In the genomic region with DNA sequence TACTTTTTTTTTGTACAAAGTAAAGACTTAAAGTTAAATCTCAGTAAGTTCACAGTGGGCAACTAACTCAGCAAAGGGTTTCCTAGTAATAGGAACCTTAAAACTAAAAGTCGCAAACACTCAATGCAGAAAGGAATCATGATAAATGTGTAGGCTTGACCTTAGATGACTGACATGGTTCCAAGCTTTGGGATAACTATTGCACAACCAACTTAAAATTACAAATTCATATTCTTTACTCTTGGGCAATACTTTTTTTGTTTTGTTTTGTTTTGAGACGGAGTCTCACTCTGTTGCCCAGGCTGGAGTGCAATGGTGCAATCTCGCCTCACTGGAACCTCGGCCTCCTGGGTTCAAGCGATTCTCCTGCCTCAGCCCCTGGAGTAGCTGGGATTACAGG, we compare ENCODE assay signal across 19 cellular contexts. TPM values are rescaled to one million over a fixed set of nuclear protein-coding genes. Genes with fewer than 3 reads are reported as not detected.
DNase-seq lines count a peak whose midpoint lies in the region; ATAC-seq and TF ChIP-seq lines count a peak whose summit lies in the region.
"Had no signal": no experiment of that assay in that cellular context is flagged by ENCODE, and none has a peak within 500 bp of the region (broad histone marks: within the 10 kb centered on the region; RNA-seq: fewer than 3 reads in every experiment).

No MANE protein-coding gene starts in this region.

- H3K18ac ChIP-seq in IMR-90 (ENCODE audit: low read depth, low read length), result no peak overlapping the region

- H3K4me2 ChIP-seq in IMR-90 (ENCODE audit: low read depth, low read length), result no peak overlapping the region

- no peak overlapping the region for H3K27ac ChIP-seq in IMR-90 (ENCODE audit: insufficient read depth, low read length)
- no peak overlapping the region for H3K27ac ChIP-seq in CD8-positive, alpha-beta T cell (ENCODE audit: low read depth, low read length)
- H3K27ac ChIP-seq: C4-2B, Peyer's patch, SJCRH30 had no signal

- no peak overlapping the region for H3K27ac Mint-ChIP-seq in CD8-positive, alpha-beta T cell

- CTCF ChIA-PET in IMR-90 (lab: Yijun Ruan, JAX), result no interaction called here
- CTCF ChIA-PET in CD8-positive, alpha-beta T cell (lab: Charles Lee), result no interaction called here

- H3K4ac ChIP-seq in IMR-90 (ENCODE audit: low read depth, low read length), result no peak overlapping the region

- H3K56ac ChIP-seq in IMR-90 (ENCODE audit: extremely low read depth, insufficient read depth, low read length), result no peak overlapping the region

- no peak overlapping the region for H4K8ac ChIP-seq in IMR-90 (ENCODE audit: low read depth in 2 of 2, low read length in 2 of 2)

- no peak overlapping the region for H4K5ac ChIP-seq in IMR-90 (ENCODE audit: low read depth, low read length)

- no peak for TF ChIP-seq POLR2A in IMR-90 (IDR thresholded peaks at IDR 0.05; ENCODE audit: low read depth, low read length)

- H3K4me3 Mint-ChIP-seq in CD8-positive, alpha-beta T cell, result no peak overlapping the region

- no peaks in the 10 kb centered on the region for H3K27me3 Mint-ChIP-seq in CD8-positive, alpha-beta T cell (ENCODE audit: low read depth)

- dilution Hi-C loops in IMR-90 (cut with HindIII; ENCODE audit: low sequenced_read_pairs, unreplicated experiment), result no loop called here

- no peak overlapping the region for H2BK120ac ChIP-seq in IMR-90 (ENCODE audit: low read depth, low read length)

- no peak overlapping the region for H3K9ac ChIP-seq in IMR-90 (ENCODE audit: low read depth, low read length)
- no peak overlapping the region for H3K9ac ChIP-seq in adipocyte (ENCODE audit: low read length)

- peaks cover 11 to 15% of the 10 kb centered on the region in 2 experiments for H3K79me1 ChIP-seq in IMR-90 (ENCODE audit: low read depth in 1 of 2, low read length in 2 of 2)

- POLR2A ChIA-PET in IMR-90 (lab: Charles Lee; ENCODE audit: unreplicated experiment), result no interaction called here
- POLR2A ChIA-PET in CD8-positive, alpha-beta T cell (lab: Charles Lee), result no interaction called here

- no peak overlapping the region for H2BK5ac ChIP-seq in IMR-90 (ENCODE audit: low read depth, low read length, poor library complexity, severe bottlenecking)

- ATAC-seq in IMR-90 (ENCODE audit: low read depth) (no peak), sciatic nerve (peak; percentile 49)
- no peak for ATAC-seq in CD8-positive, alpha-beta T cell

- H2AFZ ChIP-seq in IMR-90 (replicated peaks; ENCODE audit: low read length, poor library complexity), result no peak overlapping the region

- H3K4me1 Mint-ChIP-seq in CD8-positive, alpha-beta T cell (ENCODE audit: low read depth), result peaks cover 20% of the 10 kb centered on the region

- no peak overlapping the region for H2BK20ac ChIP-seq in IMR-90 (ENCODE audit: low read depth, low read length)

- no peak overlapping the region for H3K23ac ChIP-seq in IMR-90 (ENCODE audit: low read depth, low read length)

- H3K14ac ChIP-seq in IMR-90 (replicated peaks; ENCODE audit: low read depth, low read length), result no peak overlapping the region

- H3K9me1 ChIP-seq in IMR-90 (ENCODE audit: insufficient read depth, low read length), result no peaks in the 10 kb centered on the region

- no peak overlapping the region for H2BK15ac ChIP-seq in IMR-90 (ENCODE audit: low read depth, low read length)

- no peak overlapping the region for H2AK5ac ChIP-seq in IMR-90 (ENCODE audit: low read depth, low read length)

- TF ChIP-seq CTCF in IMR-90 (conservative IDR thresholded peaks at IDR 0.05; ENCODE audit: low read depth, low read length) (no peak), fibroblast of mammary gland (conservative IDR thresholded peaks at IDR 0.05; ENCODE audit: control insufficient read depth, insufficient read depth, low read depth, low read length) (no peak), GM20000 (IDR thresholded peaks at IDR 0.05; ENCODE audit: extremely low read depth, missing control alignments) (no peak)
- no peak for TF ChIP-seq CTCF in CD8-positive, alpha-beta T cell (IDR thresholded peaks at IDR 0.05)

- H3K4me1 ChIP-seq in IMR-90 (ENCODE audit: control insufficient read depth, insufficient read depth, low read length), result no peaks in the 10 kb centered on the region
- peaks cover 23% of the 10 kb centered on the region for H3K4me1 ChIP-seq in adipocyte (ENCODE audit: control insufficient read depth, insufficient read depth, low read length)
- H3K4me1 ChIP-seq in CD8-positive, alpha-beta T cell (ENCODE audit: insufficient read depth, low read length), result peaks cover 8% of the 10 kb centered on the region

- no peaks in the 10 kb centered on the region for H3K36me3 Mint-ChIP-seq in CD8-positive, alpha-beta T cell

- H3K36me3 ChIP-seq in IMR-90 (ENCODE audit: control insufficient read depth, insufficient read depth, low read length) (no peaks in the 10 kb centered on the region), adipocyte (ENCODE audit: control insufficient read depth, insufficient read depth, low read length, severe bottlenecking) (peaks cover 39% of the 10 kb centered on the region)
- no peaks in the 10 kb centered on the region for H3K36me3 ChIP-seq in CD8-positive, alpha-beta T cell (ENCODE audit: insufficient read depth, low read length)
- H3K36me3 ChIP-seq: Peyer's patch had no signal

- H3K4me3 ChIP-seq in IMR-90 (ENCODE audit: insufficient read depth, low read depth, low read length) (no peak overlapping the region), adipocyte (ENCODE audit: low read length) (no peak overlapping the region), fibroblast of mammary gland (ENCODE audit: control insufficient read depth, low read depth, low read length) (no peak overlapping the region)
- H3K4me3 ChIP-seq in CD8-positive, alpha-beta T cell (ENCODE audit: low read depth, low read length), result no peak overlapping the region
- H3K4me3 ChIP-seq: Peyer's patch, SJCRH30 had no signal

- no peak for DNase-seq in IMR-90
- peak; percentile 71 for DNase-seq in adipocyte (ENCODE audit: low read depth)
- peak; percentile 49 for DNase-seq in fibroblast of mammary gland (ENCODE audit: low read depth)
- no peak for DNase-seq in sciatic nerve (ENCODE audit: low spot score)
- no peak for DNase-seq in CD8-positive, alpha-beta T cell
- DNase-seq in GM20000 (ENCODE audit: low spot score), result no peak
- no peak for DNase-seq in cerebellar cortex (ENCODE audit: low spot score)
- DNase-seq: AML-193, DMS53, H7, KG1, NCI-H1694 treated with DMSO at 0.1 percent for 48 hours, NCI-H2081 treated with DMSO at 0.1 percent for 48 hours, NCI-H2171 treated with DMSO at 0.1 percent for 48 hours, NCI-H446, NCI-H526, Peyer's patch, SJCRH30 had no signal

- in situ Hi-C loops in IMR-90 (cut with MboI; ENCODE audit: low sequenced_read_pairs), result no loop called here

- H3K27me3 ChIP-seq in IMR-90 (ENCODE audit: control insufficient read depth, insufficient read depth, low read length), result no peaks in the 10 kb centered on the region
- H3K27me3 ChIP-seq in adipocyte (replicated peaks; ENCODE audit: control insufficient read depth, insufficient read depth, low read length), result no peaks in the 10 kb centered on the region
- H3K27me3 ChIP-seq in CD8-positive, alpha-beta T cell (ENCODE audit: insufficient read depth, low read length), result no peaks in the 10 kb centered on the region
- H3K27me3 ChIP-seq: Peyer's patch, SJCRH30 had no signal

- no TSS peak for BruUV-seq in IMR-90 (replicated peaks; lab: Mats Ljungman, UMichigan)

- H2AK9ac ChIP-seq in IMR-90 (replicated peaks; ENCODE audit: low read depth, low read length, poor library complexity), result no peak overlapping the region

- H4K20me1 ChIP-seq in IMR-90 (ENCODE audit: insufficient read depth, low read length), result no peaks in the 10 kb centered on the region

- intact Hi-C loops in IMR-90 (cut with micrococcal nuclease) (no loop called here), sciatic nerve (cut with DNase I) (no loop called here)
- intact Hi-C loops in CD8-positive, alpha-beta T cell (cut with DNase I, micrococcal nuclease), result loop anchor here (10.0 kb wide), 4 partner anchors 375 to 1535 kb away; a partner anchor contains a TSS

- no peaks in the 10 kb centered on the region for H3K9me3 Mint-ChIP-seq in CD8-positive, alpha-beta T cell

- WGBS in IMR-90 (ENCODE audit: extremely low coverage in 2 of 2, insufficient read length in 1 of 2), 2 experiments, result 100% methylated on average over 1 of the region's 5 CpGs; no CpG with 5 or more reads in 1 of the 2 experiments

- TF ChIP-seq RAD21 in IMR-90 (IDR thresholded peaks at IDR 0.05; ENCODE audit: low read length), result no peak

- H3K9me3 ChIP-seq in IMR-90 (ENCODE audit: control insufficient read depth, insufficient read depth, low read length) (no peaks in the 10 kb centered on the region), adipocyte (ENCODE audit: control insufficient read depth, low read length) (no peaks in the 10 kb centered on the region)
- no peaks in the 10 kb centered on the region for H3K9me3 ChIP-seq in CD8-positive, alpha-beta T cell (ENCODE audit: low read length)
- H3K9me3 ChIP-seq: Peyer's patch, SJCRH30 had no signal

- H4K91ac ChIP-seq in IMR-90 (ENCODE audit: insufficient read depth, low read depth, low read length), result no peak overlapping the region

TF ChIP-seq in IMR-90, 13 proteins besides CTCF, POLR2A, EP300 and RAD21:
- TF ChIP-seq MAZ (IDR thresholded peaks at IDR 0.05; ENCODE audit: borderline replicate concordance, low read depth, low read length), result no peak
- TF ChIP-seq CEBPB (IDR thresholded peaks at IDR 0.05; ENCODE audit: low read depth, low read length), result peak; percentile 84
- TF ChIP-seq FOS (IDR thresholded peaks at IDR 0.05; ENCODE audit: low read depth, low read length), result no peak
- no peak for TF ChIP-seq MXI1 (IDR thresholded peaks at IDR 0.05; ENCODE audit: borderline replicate concordance, low read depth, low read length)
- TF ChIP-seq RCOR1 (IDR thresholded peaks at IDR 0.05; ENCODE audit: insufficient replicate concordance, low read length), result no peak
- no peak for TF ChIP-seq SMC3 (IDR thresholded peaks at IDR 0.05; ENCODE audit: low read depth, low read length)
- TF ChIP-seq, protein P1, sequence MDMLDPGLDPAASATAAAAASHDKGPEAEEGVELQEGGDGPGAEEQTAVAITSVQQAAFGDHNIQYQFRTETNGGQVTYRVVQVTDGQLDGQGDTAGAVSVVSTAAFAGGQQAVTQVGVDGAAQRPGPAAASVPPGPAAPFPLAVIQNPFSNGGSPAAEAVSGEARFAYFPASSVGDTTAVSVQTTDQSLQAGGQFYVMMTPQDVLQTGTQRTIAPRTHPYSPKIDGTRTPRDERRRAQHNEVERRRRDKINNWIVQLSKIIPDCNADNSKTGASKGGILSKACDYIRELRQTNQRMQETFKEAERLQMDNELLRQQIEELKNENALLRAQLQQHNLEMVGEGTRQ (IDR thresholded peaks at IDR 0.05; ENCODE audit: low read depth, low read length), result no peak
- no peak for TF ChIP-seq BHLHE40 (IDR thresholded peaks at IDR 0.05; ENCODE audit: low read depth, low read length)

RNA-seq across cellular contexts. Expression of a gene that starts 8.2 kb away (rescaled TPM):
- total RNA-seq in IMR-90 (2012; rRNA removed) (17.5 and 19.0 TPM in 2 replicates), sciatic nerve (11.6 TPM)
- 12.6 and 17.9 TPM in 2 replicates for polyA plus RNA-seq in IMR-90 (2012; rRNA removed)
- polyA plus RNA-seq in IMR-90 (2012; cell fraction: cytosol; rRNA removed), result 4.2 and 5.8 TPM in 2 replicates
- 1.8 and 11.5 TPM in 2 replicates for polyA plus RNA-seq in IMR-90 (2012; cell fraction: nucleus; rRNA removed; ENCODE audit: low replicate concordance)
- total RNA-seq in CD8-positive, alpha-beta T cell, result 1 to 10 TPM in 1 of 2 experiments, under 1 TPM in 1; 0.78 to 1.4 TPM

Comparison
In these comparisons a context has a peak if more than half of its experiments do, and no peak if none do; other contexts are left out.
1. DNase-seq: peak in adipocyte (single experiment) and fibroblast of mammary gland (single experiment); none in IMR-90 (single experiment), sciatic nerve (single experiment), CD8-positive, alpha-beta T cell (0 of 7), GM20000 (single experiment) and cerebellar cortex (single experiment).
2. intact Hi-C loops: an anchor here in CD8-positive, alpha-beta T cell (10.0 kb wide); none called in IMR-90 and sciatic nerve.